Comparison of ENCODE assay signal across 1 cellular context in the genomic region with DNA sequence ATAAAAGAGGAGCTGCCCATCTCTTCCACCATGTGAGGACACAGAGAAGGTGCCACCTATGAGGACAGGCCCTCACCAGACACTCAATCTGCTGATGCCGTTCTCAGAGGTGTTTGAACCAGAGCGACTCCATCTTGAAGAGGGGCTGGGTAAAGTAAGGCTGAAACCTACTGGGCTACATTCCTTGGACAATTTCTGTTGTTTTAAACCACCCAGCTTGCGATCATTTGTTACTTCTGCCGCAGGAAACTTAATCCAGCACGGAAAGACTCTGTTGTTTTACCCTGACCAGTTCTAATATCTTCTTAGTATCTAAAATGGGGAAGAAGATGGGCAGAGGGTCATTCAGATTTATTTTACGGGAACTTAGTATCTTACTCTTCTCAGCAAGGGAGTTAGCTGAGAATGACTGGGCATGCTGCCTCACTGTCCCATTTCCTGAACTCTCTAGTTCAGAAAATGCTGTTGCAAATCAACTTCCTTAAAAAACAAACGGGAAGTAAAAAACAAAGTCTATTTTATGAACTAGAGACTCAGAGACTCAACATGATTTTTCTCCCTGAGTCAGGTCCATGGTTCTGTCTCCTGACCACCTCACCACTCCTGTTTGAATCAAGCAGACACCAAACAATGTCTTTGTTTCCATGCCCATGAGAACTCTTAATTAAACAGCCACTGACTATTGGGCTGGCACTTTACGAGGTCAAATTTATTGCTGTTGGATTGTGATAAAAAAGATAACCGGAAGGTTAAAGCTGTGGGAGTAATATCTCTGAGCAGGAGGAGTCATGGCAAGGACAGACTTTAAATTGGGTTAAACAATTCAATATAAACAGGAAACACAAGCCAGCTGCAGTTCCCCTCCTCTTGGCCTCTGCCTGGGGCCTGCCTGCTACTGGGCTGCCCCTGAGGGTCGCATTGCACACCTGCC.
A peak's percentile ranks its signal among the peaks of the same experiment; 100 is the strongest.
TF ChIP-seq lines count a peak whose summit lies in the region.

No MANE protein-coding gene starts in this region.

TF ChIP-seq in K562, 482 proteins besides CTCF, POLR2A, EP300 and RAD21 (continued from another document and continues in another):
- TF ChIP-seq ZFPM2 (CRISPR knock-in tag; IDR thresholded peaks at IDR 0.05) (no peak), RHOXF2B (CRISPR knock-in tag; conservative IDR thresholded peaks at IDR 0.05) (0 out of 2 replicates have a peak, but pooled peaks have one; percentile 35), DNMT1 (IDR thresholded peaks at IDR 0.05) (no peak), SMARCB1 (IDR thresholded peaks at IDR 0.05; ENCODE audit: insufficient read length, low read depth) (no peak), MCM7 (IDR thresholded peaks at IDR 0.05) (no peak), ATF7 (IDR thresholded peaks at IDR 0.05) (no peak), MYBL2 (IDR thresholded peaks at IDR 0.05; ENCODE audit: low read depth) (no peak), MYBL2 (CRISPR knock-in tag; IDR thresholded peaks at IDR 0.05; ENCODE audit: borderline replicate concordance) (no peak), GATA2 (CRISPR knock-in tag; IDR thresholded peaks at IDR 0.05) (no peak), CCNT2 (IDR thresholded peaks at IDR 0.05; ENCODE audit: borderline replicate concordance, extremely low read depth, insufficient read length, low read depth, low read length) (no peak), ZHX1 (conservative IDR thresholded peaks at IDR 0.05; ENCODE audit: low read length) (no peak), NELFE (IDR thresholded peaks at IDR 0.05; ENCODE audit: insufficient read depth, insufficient read length) (no peak), FOXM1 (IDR thresholded peaks at IDR 0.05; ENCODE audit: low read depth) (peak; percentile 36; the same call in 1 of the 2 replicates), FOXM1 (CRISPR knock-in tag; IDR thresholded peaks at IDR 0.05; ENCODE audit: low read depth) (no peak), ZNF584 (CRISPR knock-in tag; IDR thresholded peaks at IDR 0.05; ENCODE audit: low read depth) (peak; percentile 88; the same call in 1 of the 2 replicates), ZNF436 (CRISPR knock-in tag; IDR thresholded peaks at IDR 0.05) (no peak), ZNF76 (CRISPR knock-in tag; IDR thresholded peaks at IDR 0.05; ENCODE audit: borderline replicate concordance) (peak; percentile 94), NR3C1 (CRISPR knock-in tag; IDR thresholded peaks at IDR 0.05) (no peak), MIER1 (IDR thresholded peaks at IDR 0.05; ENCODE audit: low read depth) (no peak), NFRKB (IDR thresholded peaks at IDR 0.05; ENCODE audit: low read depth) (no peak), TCF7L2 (IDR thresholded peaks at IDR 0.05; ENCODE audit: low read depth, low read length) (no peak), E2F5 (CRISPR knock-in tag; IDR thresholded peaks at IDR 0.05) (no peak), SNIP1 (IDR thresholded peaks at IDR 0.05; ENCODE audit: low read depth) (no peak), LARP7 (IDR thresholded peaks at IDR 0.05) (no peak), CHD4 (IDR thresholded peaks at IDR 0.05; ENCODE audit: insufficient read depth, insufficient replicate concordance, low read depth, low read length, poor library complexity, severe bottlenecking) (peak; percentile 39), LCOR (CRISPR knock-in tag; IDR thresholded peaks at IDR 0.05) (no peak), FOSL1 (tag; conservative IDR thresholded peaks at IDR 0.05) (0 out of 2 replicates have a peak, but pooled peaks have one; percentile 21), REST (CRISPR knock-in tag; IDR thresholded peaks at IDR 0.05; ENCODE audit: low read depth) (0 out of 2 replicates have a peak, but pooled peaks have one; percentile 69), RB1 (IDR thresholded peaks at IDR 0.05; ENCODE audit: low read depth) (no peak), ZNF165 (CRISPR knock-in tag; IDR thresholded peaks at IDR 0.05; ENCODE audit: borderline replicate concordance) (peak; percentile 95), STAT5A (IDR thresholded peaks at IDR 0.05; ENCODE audit: borderline replicate concordance, low read length) (no peak), ZNF263 (CRISPR knock-in tag; IDR thresholded peaks at IDR 0.05; ENCODE audit: borderline replicate concordance) (no peak), TBL1XR1 (IDR thresholded peaks at IDR 0.05; ENCODE audit: low read length in 2 of 2) (0 out of 4 replicates have a peak, but pooled peaks of 1 of the 2 experiments have one; percentile 16), SNRNP70 (optimal IDR thresholded peaks at IDR 0.05; ENCODE audit: low read depth, low read length) (no peak), ZNF197 (CRISPR knock-in tag; IDR thresholded peaks at IDR 0.05; ENCODE audit: low read depth) (peak; percentile 84), RBFOX2 (IDR thresholded peaks at IDR 0.05; ENCODE audit: low read depth, low read length) (no peak), ZKSCAN8 (CRISPR knock-in tag; IDR thresholded peaks at IDR 0.05) (peak; percentile 89), CHD2 (IDR thresholded peaks at IDR 0.05; ENCODE audit: low read depth, low read length) (no peak), MTA2 (IDR thresholded peaks at IDR 0.05; ENCODE audit: low read depth) (no peak)
- TF ChIP-seq, protein P1, sequence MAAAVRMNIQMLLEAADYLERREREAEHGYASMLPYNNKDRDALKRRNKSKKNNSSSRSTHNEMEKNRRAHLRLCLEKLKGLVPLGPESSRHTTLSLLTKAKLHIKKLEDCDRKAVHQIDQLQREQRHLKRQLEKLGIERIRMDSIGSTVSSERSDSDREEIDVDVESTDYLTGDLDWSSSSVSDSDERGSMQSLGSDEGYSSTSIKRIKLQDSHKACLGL (CRISPR knock-in tag; IDR thresholded peaks at IDR 0.05; ENCODE audit: borderline replicate concordance, poor library complexity, severe bottlenecking) = no peak
- TF ChIP-seq, protein P2, sequence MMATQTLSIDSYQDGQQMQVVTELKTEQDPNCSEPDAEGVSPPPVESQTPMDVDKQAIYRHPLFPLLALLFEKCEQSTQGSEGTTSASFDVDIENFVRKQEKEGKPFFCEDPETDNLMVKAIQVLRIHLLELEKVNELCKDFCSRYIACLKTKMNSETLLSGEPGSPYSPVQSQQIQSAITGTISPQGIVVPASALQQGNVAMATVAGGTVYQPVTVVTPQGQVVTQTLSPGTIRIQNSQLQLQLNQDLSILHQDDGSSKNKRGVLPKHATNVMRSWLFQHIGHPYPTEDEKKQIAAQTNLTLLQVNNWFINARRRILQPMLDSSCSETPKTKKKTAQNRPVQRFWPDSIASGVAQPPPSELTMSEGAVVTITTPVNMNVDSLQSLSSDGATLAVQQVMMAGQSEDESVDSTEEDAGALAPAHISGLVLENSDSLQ (IDR thresholded peaks at IDR 0.05) = peak; percentile 38; the same call in 1 of the 2 replicates
- TF ChIP-seq, protein P3, sequence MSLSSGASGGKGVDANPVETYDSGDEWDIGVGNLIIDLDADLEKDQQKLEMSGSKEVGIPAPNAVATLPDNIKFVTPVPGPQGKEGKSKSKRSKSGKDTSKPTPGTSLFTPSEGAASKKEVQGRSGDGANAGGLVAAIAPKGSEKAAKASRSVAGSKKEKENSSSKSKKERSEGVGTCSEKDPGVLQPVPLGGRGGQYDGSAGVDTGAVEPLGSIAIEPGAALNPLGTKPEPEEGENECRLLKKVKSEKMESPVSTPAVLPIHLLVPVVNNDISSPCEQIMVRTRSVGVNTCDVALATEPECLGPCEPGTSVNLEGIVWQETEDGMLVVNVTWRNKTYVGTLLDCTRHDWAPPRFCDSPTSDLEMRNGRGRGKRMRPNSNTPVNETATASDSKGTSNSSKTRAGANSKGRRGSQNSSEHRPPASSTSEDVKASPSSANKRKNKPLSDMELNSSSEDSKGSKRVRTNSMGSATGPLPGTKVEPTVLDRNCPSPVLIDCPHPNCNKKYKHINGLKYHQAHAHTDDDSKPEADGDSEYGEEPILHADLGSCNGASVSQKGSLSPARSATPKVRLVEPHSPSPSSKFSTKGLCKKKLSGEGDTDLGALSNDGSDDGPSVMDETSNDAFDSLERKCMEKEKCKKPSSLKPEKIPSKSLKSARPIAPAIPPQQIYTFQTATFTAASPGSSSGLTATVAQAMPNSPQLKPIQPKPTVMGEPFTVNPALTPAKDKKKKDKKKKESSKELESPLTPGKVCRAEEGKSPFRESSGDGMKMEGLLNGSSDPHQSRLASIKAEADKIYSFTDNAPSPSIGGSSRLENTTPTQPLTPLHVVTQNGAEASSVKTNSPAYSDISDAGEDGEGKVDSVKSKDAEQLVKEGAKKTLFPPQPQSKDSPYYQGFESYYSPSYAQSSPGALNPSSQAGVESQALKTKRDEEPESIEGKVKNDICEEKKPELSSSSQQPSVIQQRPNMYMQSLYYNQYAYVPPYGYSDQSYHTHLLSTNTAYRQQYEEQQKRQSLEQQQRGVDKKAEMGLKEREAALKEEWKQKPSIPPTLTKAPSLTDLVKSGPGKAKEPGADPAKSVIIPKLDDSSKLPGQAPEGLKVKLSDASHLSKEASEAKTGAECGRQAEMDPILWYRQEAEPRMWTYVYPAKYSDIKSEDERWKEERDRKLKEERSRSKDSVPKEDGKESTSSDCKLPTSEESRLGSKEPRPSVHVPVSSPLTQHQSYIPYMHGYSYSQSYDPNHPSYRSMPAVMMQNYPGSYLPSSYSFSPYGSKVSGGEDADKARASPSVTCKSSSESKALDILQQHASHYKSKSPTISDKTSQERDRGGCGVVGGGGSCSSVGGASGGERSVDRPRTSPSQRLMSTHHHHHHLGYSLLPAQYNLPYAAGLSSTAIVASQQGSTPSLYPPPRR (CRISPR knock-in tag; IDR thresholded peaks at IDR 0.05; ENCODE audit: borderline replicate concordance) = no peak
- TF ChIP-seq, protein P4, sequence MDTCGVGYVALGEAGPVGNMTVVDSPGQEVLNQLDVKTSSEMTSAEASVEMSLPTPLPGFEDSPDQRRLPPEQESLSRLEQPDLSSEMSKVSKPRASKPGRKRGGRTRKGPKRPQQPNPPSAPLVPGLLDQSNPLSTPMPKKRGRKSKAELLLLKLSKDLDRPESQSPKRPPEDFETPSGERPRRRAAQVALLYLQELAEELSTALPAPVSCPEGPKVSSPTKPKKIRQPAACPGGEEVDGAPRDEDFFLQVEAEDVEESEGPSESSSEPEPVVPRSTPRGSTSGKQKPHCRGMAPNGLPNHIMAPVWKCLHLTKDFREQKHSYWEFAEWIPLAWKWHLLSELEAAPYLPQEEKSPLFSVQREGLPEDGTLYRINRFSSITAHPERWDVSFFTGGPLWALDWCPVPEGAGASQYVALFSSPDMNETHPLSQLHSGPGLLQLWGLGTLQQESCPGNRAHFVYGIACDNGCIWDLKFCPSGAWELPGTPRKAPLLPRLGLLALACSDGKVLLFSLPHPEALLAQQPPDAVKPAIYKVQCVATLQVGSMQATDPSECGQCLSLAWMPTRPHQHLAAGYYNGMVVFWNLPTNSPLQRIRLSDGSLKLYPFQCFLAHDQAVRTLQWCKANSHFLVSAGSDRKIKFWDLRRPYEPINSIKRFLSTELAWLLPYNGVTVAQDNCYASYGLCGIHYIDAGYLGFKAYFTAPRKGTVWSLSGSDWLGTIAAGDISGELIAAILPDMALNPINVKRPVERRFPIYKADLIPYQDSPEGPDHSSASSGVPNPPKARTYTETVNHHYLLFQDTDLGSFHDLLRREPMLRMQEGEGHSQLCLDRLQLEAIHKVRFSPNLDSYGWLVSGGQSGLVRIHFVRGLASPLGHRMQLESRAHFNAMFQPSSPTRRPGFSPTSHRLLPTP (IDR thresholded peaks at IDR 0.05; ENCODE audit: borderline replicate concordance, extremely low read depth, insufficient read length) = no peak
